Comparison of ENCODE assay signal across 22 cellular contexts in the genomic region with DNA sequence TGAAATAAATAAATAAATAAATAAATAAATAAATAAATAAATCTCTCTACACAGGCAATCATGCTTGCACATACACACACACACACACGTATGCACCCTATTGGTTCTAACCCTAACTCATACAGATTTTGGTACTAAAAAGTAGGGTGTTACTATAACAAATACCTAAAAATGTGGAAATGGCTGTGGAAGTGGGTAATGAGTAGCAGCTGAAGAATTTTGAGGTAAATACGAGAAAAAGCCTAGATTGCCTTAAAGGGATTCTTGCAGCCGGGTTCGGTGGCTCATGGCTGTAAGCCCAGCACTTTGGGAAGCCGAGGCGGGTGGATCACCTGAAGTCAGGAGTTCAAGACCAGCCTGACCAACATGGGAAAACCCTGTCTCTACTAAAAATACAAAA. TPM values are rescaled to one million over a fixed set of nuclear protein-coding genes. Genes with fewer than 3 reads are reported as not detected.
"Had no signal": no experiment of that assay in that cellular context is flagged by ENCODE, and none has a peak within 500 bp of the region (broad histone marks: within the 10 kb centered on the region; RNA-seq: fewer than 3 reads in every experiment).

No MANE protein-coding gene starts in this region.

- H3K4me3 ChIP-seq: body of pancreas had no signal

- H3K27me3 Mint-ChIP-seq: activated CD8-positive, alpha-beta T cell treated with anti-CD3 and anti-CD28 coated beads for 36 hours; activated naive CD8-positive, alpha-beta T cell treated with anti-CD3 and anti-CD28 coated beads, Interleukin-2, amount 50 U/mL, for 24 hours had no signal

- H3K9me3 Mint-ChIP-seq: activated CD8-positive, alpha-beta T cell treated with anti-CD3 and anti-CD28 coated beads for 36 hours; activated naive CD4-positive, alpha-beta T cell treated with anti-CD3 and anti-CD28 coated beads, Interleukin-2, amount 50 U/mL, for 72 hours; activated naive CD8-positive, alpha-beta T cell treated with anti-CD3 and anti-CD28 coated beads, Interleukin-2, amount 50 U/mL, for 24 hours; activated T-cell treated with anti-CD3 and anti-CD28 coated beads, Interleukin-2, amount 50 U/mL, for 72 hours; activated T-helper 2 cell treated with anti-CD3 and anti-CD28 coated beads, Interferon-gamma antibody, Interleukin-2, Interleukin-4, amounts not matched to agents 10 μg/mL and 5 μg/mL and 100 μg/mL, durations not matched to agents 14 hours and 24 hours and 36 hours; T-helper 1 cell treated with Interleukin-12 subunit alpha and Interleukin-12 subunit beta and Interleukin-4 antibody, amounts not matched to agents 30 μg/mL and 1 μg/mL, for 36 hours had no signal

- H3K27ac Mint-ChIP-seq: activated CD8-positive, alpha-beta T cell treated with anti-CD3 and anti-CD28 coated beads for 36 hours; activated naive CD4-positive, alpha-beta T cell treated with anti-CD3 and anti-CD28 coated beads, Interleukin-2, amount 50 U/mL, for 72 hours; activated naive CD8-positive, alpha-beta T cell treated with anti-CD3 and anti-CD28 coated beads, Interleukin-2, amount 50 U/mL, for 24 hours; activated T-cell treated with anti-CD3 and anti-CD28 coated beads, Interleukin-2, amount 50 U/mL, for 72 hours; activated T-helper 2 cell treated with anti-CD3 and anti-CD28 coated beads, Interferon-gamma antibody, Interleukin-2, Interleukin-4, amounts not matched to agents 10 μg/mL and 5 μg/mL and 100 μg/mL, durations not matched to agents 14 hours and 24 hours and 36 hours; T-helper 1 cell treated with Interleukin-12 subunit alpha and Interleukin-12 subunit beta and Interleukin-4 antibody, amounts not matched to agents 30 μg/mL and 1 μg/mL, for 36 hours had no signal

- H3K27ac ChIP-seq: body of pancreas had no signal

- H3K4me3 Mint-ChIP-seq: activated CD8-positive, alpha-beta T cell treated with anti-CD3 and anti-CD28 coated beads for 36 hours; activated naive CD8-positive, alpha-beta T cell treated with anti-CD3 and anti-CD28 coated beads, Interleukin-2, amount 50 U/mL, for 24 hours; activated T-cell treated with anti-CD3 and anti-CD28 coated beads, Interleukin-2, amount 50 U/mL, for 72 hours; T-helper 1 cell treated with Interleukin-12 subunit alpha and Interleukin-12 subunit beta and Interleukin-4 antibody, amounts not matched to agents 30 μg/mL and 1 μg/mL, for 36 hours had no signal

- H3K4me1 ChIP-seq: body of pancreas had no signal

- ATAC-seq: activated CD4-positive, CD25-positive, alpha-beta regulatory T cell treated with anti-CD3 and anti-CD28 coated beads, Interleukin-2, amount 50 U/mL, for 24 hours; activated CD8-positive, alpha-beta T cell treated with anti-CD3 and anti-CD28 coated beads for 36 hours; activated naive CD4-positive, alpha-beta T cell treated with anti-CD3 and anti-CD28 coated beads, Interleukin-2, amount 50 U/mL, for 72 hours; activated naive CD8-positive, alpha-beta T cell treated with anti-CD3 and anti-CD28 coated beads, Interleukin-2, amount 50 U/mL, for 24 hours; activated T-cell treated with anti-CD3 and anti-CD28 coated beads, Interleukin-2, amount 50 U/mL, for 72 hours; body of pancreas; PC-3 had no signal

- DNase-seq: activated CD4-positive, alpha-beta T cell treated with anti-CD3 and anti-CD28 coated beads for 4 hours; activated CD8-positive, alpha-beta memory T cell treated with anti-CD3 and anti-CD28 coated beads, Interleukin-2, amount 50 U/mL, for 4 hours; activated CD8-positive, alpha-beta T cell treated with anti-CD3 and anti-CD28 coated beads for 36 hours; activated naive CD4-positive, alpha-beta T cell treated with Interleukin-2 at 50 U/mL for 16 hours; activated naive CD8-positive, alpha-beta T cell treated with anti-CD3 and anti-CD28 coated beads, Interleukin-2, amount 50 U/mL, for 24 hours; activated T-cell treated with anti-CD3 and anti-CD28 coated beads, Interleukin-2, amount 50 U/mL, for 72 hours; anterior cingulate cortex; body of pancreas; central memory CD4-positive, alpha-beta T cell; Kasumi-1; NCI-H1048; NCI-H146; NCI-H187 treated with DMSO at 0.1 percent for 48 hours; NCI-H2081 treated with DMSO at 0.1 percent for 48 hours; NCI-H446; NCI-H524; PC-3; SHP77 treated with DMSO at 0.1 percent for 48 hours had no signal

- H3K9me3 ChIP-seq: body of pancreas had no signal

- H3K27me3 ChIP-seq: body of pancreas had no signal

RNA-seq across cellular contexts. Expression of a gene that starts 15.7 kb away (rescaled TPM):
- total RNA-seq: PC-3 had no signal
